12 cellular contexts compared by ENCODE assay signal in genomic region chr4:159070742-159071141, GRCh38. TPM values are rescaled to one million over a fixed set of nuclear protein-coding genes. Genes with fewer than 3 reads are reported as not detected.
DNase-seq lines count a peak whose midpoint lies in the region; ATAC-seq, FAIRE-seq and TF ChIP-seq lines count a peak whose summit lies in the region.
"Had no signal": no experiment of that assay in that cellular context is flagged by ENCODE, and none has a peak within 500 bp of the region (broad histone marks: within the 10 kb centered on the region; RNA-seq: fewer than 3 reads in every experiment).

No MANE protein-coding gene starts in this region.

- H3K27me3 Mint-ChIP-seq in astrocyte (ENCODE audit: low read depth, unreplicated experiment): no peaks in the 10 kb centered on the region
- H3K27me3 Mint-ChIP-seq in activated CD8-positive, alpha-beta T cell treated with anti-CD3 and anti-CD28 coated beads, Interleukin-2, amount 10 ng/mL, durations not matched to agents 7 days and 5 days (ENCODE audit: low read depth): no peaks in the 10 kb centered on the region
- H3K27me3 Mint-ChIP-seq: stimulated activated naive CD8-positive, alpha-beta T cell treated with anti-CD3 and anti-CD28 coated beads, Interleukin-15, Interleukin-2, amounts not matched to agents 100 ng/mL and 50 ng/mL, for 24 hours had no signal

- H3K9ac ChIP-seq in astrocyte (ENCODE audit: low read length) (peak overlapping the region; percentile 63), subcutaneous abdominal adipose tissue (ENCODE audit: low read length in 5 of 5) (no peak overlapping the region)

- H3K27ac Mint-ChIP-seq in astrocyte (ENCODE audit: unreplicated experiment): peak overlapping the region; percentile 85
- H3K27ac Mint-ChIP-seq in activated CD8-positive, alpha-beta T cell treated with anti-CD3 and anti-CD28 coated beads, Interleukin-2, amount 10 ng/mL, durations not matched to agents 7 days and 5 days: no peak overlapping the region
- H3K27ac Mint-ChIP-seq: stimulated activated naive CD8-positive, alpha-beta T cell treated with anti-CD3 and anti-CD28 coated beads, Interleukin-15, Interleukin-2, amounts not matched to agents 100 ng/mL and 50 ng/mL, for 24 hours had no signal

- POLR2A ChIA-PET in activated CD8-positive, alpha-beta T cell treated with anti-CD3 and anti-CD28 coated beads, Interleukin-2, amount 10 ng/mL, durations not matched to agents 7 days and 5 days (lab: Charles Lee): no interaction called here

- no peaks in the 10 kb centered on the region for H4K20me1 ChIP-seq in astrocyte (ENCODE audit: insufficient read depth, low read length)

- peaks cover 22% of the 10 kb centered on the region for H3K4me1 Mint-ChIP-seq in astrocyte (ENCODE audit: low read depth, unreplicated experiment)
- H3K4me1 Mint-ChIP-seq in activated CD8-positive, alpha-beta T cell treated with anti-CD3 and anti-CD28 coated beads, Interleukin-2, amount 10 ng/mL, durations not matched to agents 7 days and 5 days (ENCODE audit: low read depth): no peaks in the 10 kb centered on the region

- peak; percentile 23 for FAIRE-seq in astrocyte (lab: Jason Lieb, UNC)
- FAIRE-seq: G401.6 had no signal

- no peak overlapping the region for H3K4me3 Mint-ChIP-seq in astrocyte (ENCODE audit: unreplicated experiment)
- no peak overlapping the region for H3K4me3 Mint-ChIP-seq in activated CD8-positive, alpha-beta T cell treated with anti-CD3 and anti-CD28 coated beads, Interleukin-2, amount 10 ng/mL, durations not matched to agents 7 days and 5 days
- H3K4me3 Mint-ChIP-seq: stimulated activated naive CD8-positive, alpha-beta T cell treated with anti-CD3 and anti-CD28 coated beads, Interleukin-15, Interleukin-2, amounts not matched to agents 100 ng/mL and 50 ng/mL, for 24 hours had no signal

- DNase-seq in DMS 273 (lab: John Stamatoyannopoulos, UW; ENCODE audit: unreplicated experiment) (peak; percentile 27), DMS 273 treated with DMSO at 0.1 percent for 48 hours (lab: John Stamatoyannopoulos, UW) (no peak), astrocyte (ENCODE audit: low read depth) (peak; percentile 80), foreskin fibroblast (peak; percentile 93 to 97)
- no peak for DNase-seq in activated CD8-positive, alpha-beta T cell treated with anti-CD3 and anti-CD28 coated beads, Interleukin-2, amount 10 ng/mL, durations not matched to agents 7 days and 5 days
- DNase-seq in activated naive CD4-positive, alpha-beta T cell (lab: John Stamatoyannopoulos, UW): no peak
- DNase-seq: cerebellar nuclear complex had no signal

- H3K27me3 ChIP-seq in astrocyte (ENCODE audit: insufficient read depth, low read length): no peaks in the 10 kb centered on the region
- no peaks in the 10 kb centered on the region for H3K27me3 ChIP-seq in subcutaneous abdominal adipose tissue (ENCODE audit: control insufficient read depth in 5 of 5, insufficient read depth in 4 of 5, low read length in 5 of 5)

- H3K9me3 ChIP-seq in astrocyte (ENCODE audit: insufficient read depth, low read depth, low read length): no peaks in the 10 kb centered on the region
- no peaks in the 10 kb centered on the region for H3K9me3 ChIP-seq in subcutaneous abdominal adipose tissue (ENCODE audit: control insufficient read depth in 5 of 5, low read length in 5 of 5)

- no peaks in the 10 kb centered on the region for H3K36me3 ChIP-seq in astrocyte (ENCODE audit: insufficient read depth, low read length)
- H3K36me3 ChIP-seq in subcutaneous abdominal adipose tissue (ENCODE audit: control insufficient read depth in 5 of 5, insufficient read depth in 5 of 5, low read length in 5 of 5): no peaks in the 10 kb centered on the region

- H3K4me1 ChIP-seq in astrocyte (ENCODE audit: insufficient read depth, low read length): peaks cover 29% of the 10 kb centered on the region
- H3K4me1 ChIP-seq in subcutaneous abdominal adipose tissue (ENCODE audit: control insufficient read depth in 5 of 5, insufficient read depth in 5 of 5, low read length in 5 of 5): peaks cover 0 to 12% (median 0%) of the 10 kb centered on the region in 5 donors

- TF ChIP-seq CTCF in astrocyte (IDR thresholded peaks at IDR 0.05; ENCODE audit: insufficient read depth, low read depth, low read length) (no peak), foreskin fibroblast (IDR thresholded peaks at IDR 0.05; ENCODE audit: low read depth, low read length) (no peak)

- H3K4me3 ChIP-seq in astrocyte (ENCODE audit: insufficient read depth, low read depth, low read length): no peak overlapping the region
- H3K4me3 ChIP-seq in foreskin fibroblast (ENCODE audit: low read depth in 1 of 2, low read length in 2 of 2): no peak overlapping the region
- no peak overlapping the region for H3K4me3 ChIP-seq in subcutaneous abdominal adipose tissue (ENCODE audit: low read depth in 1 of 5, low read length in 5 of 5)

- CTCF ChIA-PET in activated CD8-positive, alpha-beta T cell treated with anti-CD3 and anti-CD28 coated beads, Interleukin-2, amount 10 ng/mL, durations not matched to agents 7 days and 5 days (lab: Charles Lee): no interaction called here

- no peaks in the 10 kb centered on the region for H3K36me3 Mint-ChIP-seq in astrocyte (ENCODE audit: low read depth, unreplicated experiment)
- H3K36me3 Mint-ChIP-seq in activated CD8-positive, alpha-beta T cell treated with anti-CD3 and anti-CD28 coated beads, Interleukin-2, amount 10 ng/mL, durations not matched to agents 7 days and 5 days (ENCODE audit: low read depth): no peaks in the 10 kb centered on the region

- no peaks in the 10 kb centered on the region for H3K9me3 Mint-ChIP-seq in astrocyte (ENCODE audit: unreplicated experiment)
- H3K9me3 Mint-ChIP-seq in activated CD8-positive, alpha-beta T cell treated with anti-CD3 and anti-CD28 coated beads, Interleukin-2, amount 10 ng/mL, durations not matched to agents 7 days and 5 days (ENCODE audit: insufficient read depth): no peaks in the 10 kb centered on the region
- H3K9me3 Mint-ChIP-seq: stimulated activated naive CD8-positive, alpha-beta T cell treated with anti-CD3 and anti-CD28 coated beads, Interleukin-15, Interleukin-2, amounts not matched to agents 100 ng/mL and 50 ng/mL, for 24 hours had no signal

- no peak overlapping the region for H2AFZ ChIP-seq in astrocyte (ENCODE audit: low read depth, low read length)

- H3K27ac ChIP-seq in astrocyte (ENCODE audit: low read depth, low read length): peak overlapping the region; percentile 81
- H3K27ac ChIP-seq in subcutaneous abdominal adipose tissue (ENCODE audit: low read depth, low read length): peak overlapping the region; percentile 33
- H3K27ac ChIP-seq: 22Rv1 had no signal

- no peaks in the 10 kb centered on the region for H3K79me2 ChIP-seq in astrocyte (ENCODE audit: insufficient read depth, low read length)

- peak overlapping the region; percentile 51 for H3K4me2 ChIP-seq in astrocyte (ENCODE audit: low read length)

- no peak for ATAC-seq in activated CD8-positive, alpha-beta T cell treated with anti-CD3 and anti-CD28 coated beads, Interleukin-2, amount 10 ng/mL, durations not matched to agents 7 days and 5 days
- ATAC-seq in HG03280 (IDR thresholded peaks at IDR 0.05; ENCODE audit: unreplicated experiment): no peak

RNA-seq across cellular contexts. Expression of gene RAPGEF2, which starts 32.1 kb away (rescaled TPM):
- total RNA-seq in astrocyte: 50.9 and 59.0 TPM in 2 replicates
- 10 to 100 TPM; 10.4 to 12.2 TPM for total RNA-seq in activated CD8-positive, alpha-beta T cell treated with anti-CD3 and anti-CD28 coated beads, Interleukin-2, amount 10 ng/mL, durations not matched to agents 7 days and 5 days

Comparison
In these comparisons a context has a peak if more than half of its experiments do, and no peak if none do; other contexts are left out.
1. DNase-seq: peak in DMS 273 (single experiment), astrocyte (single experiment) and foreskin fibroblast (2 of 2); none in DMS 273 treated with DMSO at 0.1 percent for 48 hours (single experiment), activated CD8-positive, alpha-beta T cell treated with anti-CD3 and anti-CD28 coated beads, Interleukin-2, amount 10 ng/mL, durations not matched to agents 7 days and 5 days (single experiment) and activated naive CD4-positive, alpha-beta T cell (0 of 4).